17 cellular contexts compared by ENCODE assay signal in genomic region chr2:141199711-141200110, GRCh38.
"Had no signal": no experiment of that assay in that cellular context is flagged by ENCODE, and none has a peak within 500 bp of the region (broad histone marks: within the 10 kb centered on the region; RNA-seq: fewer than 3 reads in every experiment).

No MANE protein-coding gene starts in this region.

- H3K4me3 ChIP-seq: gastroesophageal sphincter, lung, sigmoid colon had no signal

- H3K27me3 ChIP-seq: gastroesophageal sphincter, neutrophil, sigmoid colon had no signal

- DNase-seq: effector memory CD4-positive, alpha-beta T cell; glutamatergic neuron; left colon; left ventricle myocardium superior; mesenchymal stem cell; midbrain; naive thymus-derived CD4-positive, alpha-beta T cell; nephron progenitor cell; posterior cingulate gyrus; sigmoid colon; small intestine; stimulated activated CD4-positive, alpha-beta T cell treated with anti-CD3 and anti-CD28 coated beads, Interleukin-2, amount 100 ng/mL, for 48 hours; stimulated activated naive CD4-positive, alpha-beta T cell treated with Interleukin-2 at 50 U/mL for 16 hours had no signal

- H3K9me3 ChIP-seq: gastroesophageal sphincter, neutrophil, sigmoid colon had no signal

- H3K4me1 ChIP-seq: gastroesophageal sphincter, sigmoid colon had no signal

- H3K27ac ChIP-seq: gastroesophageal sphincter, neutrophil, sigmoid colon had no signal

- ATAC-seq: esophagus mucosa; gastroesophageal sphincter; left colon; left ventricle myocardium superior; naive thymus-derived CD4-positive, alpha-beta T cell had no signal

- H3K36me3 ChIP-seq: gastroesophageal sphincter, neutrophil, sigmoid colon had no signal
